Comparison of ENCODE assay signal across 27 cellular contexts in the genomic region with DNA sequence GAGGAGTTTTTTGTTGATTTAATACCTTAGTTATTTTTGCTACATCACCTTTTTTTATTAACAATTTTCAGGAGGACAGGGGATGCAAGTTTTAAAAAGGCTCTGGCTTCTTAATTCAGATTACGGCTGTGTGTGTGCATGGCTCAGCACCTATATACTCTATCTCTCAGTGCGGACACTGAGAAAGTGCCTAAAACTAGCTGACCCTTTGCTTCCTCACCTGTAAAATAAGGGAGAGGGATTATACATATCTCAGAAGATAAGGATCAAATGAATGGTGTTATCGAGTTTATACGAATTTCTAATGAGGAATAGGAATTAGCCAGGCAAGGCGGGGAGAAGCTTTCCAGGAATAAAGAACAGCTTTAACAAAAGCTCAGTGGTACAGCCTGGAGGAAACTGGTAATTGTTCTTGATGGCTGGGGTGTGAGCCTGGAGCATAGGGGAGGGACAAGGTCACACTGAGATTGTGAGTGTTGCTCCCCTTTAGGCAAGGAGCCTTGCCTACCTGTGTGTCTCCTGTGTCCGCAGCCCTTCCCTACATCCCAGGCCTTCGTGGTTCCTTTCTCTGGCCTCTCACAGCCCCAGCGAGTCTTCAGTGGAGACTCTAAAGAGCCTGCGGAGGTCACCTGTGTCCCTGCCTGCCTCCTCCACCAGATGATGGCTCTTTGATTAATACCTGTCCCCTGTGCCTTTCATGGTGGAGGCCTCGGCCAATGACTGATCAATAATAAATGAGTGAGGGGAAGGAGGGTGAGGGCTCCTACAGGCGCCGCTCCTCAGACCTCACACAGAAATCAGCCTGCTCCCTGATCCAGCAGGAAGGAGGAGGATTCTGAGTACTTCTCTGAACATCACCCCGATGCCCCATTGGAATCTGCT.
"Had no signal": no experiment of that assay in that cellular context is flagged by ENCODE, and none has a peak within 500 bp of the region (broad histone marks: within the 10 kb centered on the region; RNA-seq: fewer than 3 reads in every experiment).

No MANE protein-coding gene starts in this region.

- H3K36me3 Mint-ChIP-seq: activated naive CD4-positive, alpha-beta T cell treated with anti-CD3 and anti-CD28 coated beads, Interleukin-2, amount 50 U/mL, for 24 hours; activated naive CD8-positive, alpha-beta T cell treated with anti-CD3 and anti-CD28 coated beads for 36 hours had no signal

- H3K27ac Mint-ChIP-seq: activated CD8-positive, alpha-beta T cell treated with anti-CD3 and anti-CD28 coated beads for 36 hours; activated naive CD4-positive, alpha-beta T cell treated with anti-CD3 and anti-CD28 coated beads for 36 hours; activated naive CD4-positive, alpha-beta T cell treated with anti-CD3 and anti-CD28 coated beads, Interleukin-2, amount 50 U/mL, for 24 hours; activated naive CD8-positive, alpha-beta T cell treated with anti-CD3 and anti-CD28 coated beads for 36 hours; activated naive CD8-positive, alpha-beta T cell treated with anti-CD3 and anti-CD28 coated beads, Interleukin-2, amount 50 U/mL, for 24 hours; activated T-helper 17 cell treated with anti-CD3 and anti-CD28 coated beads, Interleukin-2, amount 50 U/mL, for 72 hours had no signal

- H3K4me3 Mint-ChIP-seq: activated CD8-positive, alpha-beta T cell treated with anti-CD3 and anti-CD28 coated beads for 36 hours; activated naive CD4-positive, alpha-beta T cell treated with anti-CD3 and anti-CD28 coated beads for 36 hours; activated naive CD4-positive, alpha-beta T cell treated with anti-CD3 and anti-CD28 coated beads, Interleukin-2, amount 50 U/mL, for 24 hours; activated naive CD8-positive, alpha-beta T cell treated with anti-CD3 and anti-CD28 coated beads for 36 hours; activated naive CD8-positive, alpha-beta T cell treated with anti-CD3 and anti-CD28 coated beads, Interleukin-2, amount 50 U/mL, for 24 hours; activated T-cell treated with anti-CD3 and anti-CD28 coated beads, Interleukin-2, amount 50 U/mL, for 4 hours; activated T-helper 17 cell treated with anti-CD3 and anti-CD28 coated beads, Interleukin-2, amount 50 U/mL, for 72 hours had no signal

- H3K4me1 Mint-ChIP-seq: activated naive CD4-positive, alpha-beta T cell treated with anti-CD3 and anti-CD28 coated beads, Interleukin-2, amount 50 U/mL, for 24 hours; activated naive CD8-positive, alpha-beta T cell treated with anti-CD3 and anti-CD28 coated beads for 36 hours; activated naive CD8-positive, alpha-beta T cell treated with anti-CD3 and anti-CD28 coated beads, Interleukin-2, amount 50 U/mL, for 24 hours; activated T-helper 17 cell treated with anti-CD3 and anti-CD28 coated beads, Interleukin-2, amount 50 U/mL, for 72 hours had no signal

- DNase-seq: activated CD4-positive, alpha-beta T cell treated with anti-CD3 and anti-CD28 coated beads for 1 hour; activated CD4-positive, alpha-beta T cell treated with anti-CD3 and anti-CD28 coated beads for 4 hours; activated CD4-positive, alpha-beta T cell treated with anti-CD3 and anti-CD28 coated beads, Interleukin-2, amount 50 U/mL, for 1 hour; activated CD4-positive, alpha-beta T cell treated with anti-CD3 and anti-CD28 coated beads, Interleukin-2, amount 50 U/mL, for 48 hours; activated CD8-positive, alpha-beta memory T cell treated with anti-CD3 and anti-CD28 coated beads for 24 hours; activated CD8-positive, alpha-beta T cell treated with anti-CD3 and anti-CD28 coated beads for 36 hours; activated effector memory CD4-positive, alpha-beta T cell treated with Interleukin-2 at 50 U/mL for 16 hours; activated gamma-delta T cell treated with Interleukin-2 at 50 U/mL for 16 hours; activated naive CD4-positive, alpha-beta T cell treated with anti-CD3 and anti-CD28 coated beads for 36 hours; activated naive CD8-positive, alpha-beta T cell treated with anti-CD3 and anti-CD28 coated beads for 36 hours; activated naive CD8-positive, alpha-beta T cell treated with anti-CD3 and anti-CD28 coated beads, Interleukin-2, amount 50 U/mL, for 24 hours; activated T-cell treated with anti-CD3 and anti-CD28 coated beads, Interleukin-2, amount 50 U/mL, for 4 hours; adrenal gland; amygdala; aorta; body of pancreas; caudate nucleus; cerebellar nuclear complex; colonic mucosa; effector CD8-positive, alpha-beta T cell; esophagus squamous epithelium; foreskin melanocyte; heart right ventricle; T-helper 2 cell had no signal

- ATAC-seq: activated CD8-positive, alpha-beta T cell treated with anti-CD3 and anti-CD28 coated beads for 36 hours; activated naive CD8-positive, alpha-beta T cell treated with anti-CD3 and anti-CD28 coated beads, Interleukin-2, amount 50 U/mL, for 24 hours; activated T-cell treated with anti-CD3 and anti-CD28 coated beads, Interleukin-2, amount 50 U/mL, for 4 hours; activated T-helper 17 cell treated with anti-CD3 and anti-CD28 coated beads, Interleukin-2, amount 50 U/mL, for 72 hours; body of pancreas; gastroesophageal sphincter; heart right ventricle had no signal

- H3K9me3 Mint-ChIP-seq: activated naive CD8-positive, alpha-beta T cell treated with anti-CD3 and anti-CD28 coated beads for 36 hours; activated T-cell treated with anti-CD3 and anti-CD28 coated beads, Interleukin-2, amount 50 U/mL, for 4 hours; activated T-helper 17 cell treated with anti-CD3 and anti-CD28 coated beads, Interleukin-2, amount 50 U/mL, for 72 hours had no signal
